ENCODE assay signal across 8 cellular contexts in genomic region chr3:169813757-169814517, GRCh38. TPM values are rescaled to one million over a fixed set of nuclear protein-coding genes. Genes with fewer than 3 reads are reported as not detected.
DNase-seq lines count a peak whose midpoint lies in the region; ATAC-seq and TF ChIP-seq lines count a peak whose summit lies in the region.

No MANE protein-coding gene starts in this region.

- H3K4me1 Mint-ChIP-seq in nephron = peaks cover 9% of the 10 kb centered on the region

- H3K9me3 ChIP-seq in tibial artery = peaks cover 0 to 7% (median 0%) of the 10 kb centered on the region in 3 donors

- H3K27ac ChIP-seq in dorsolateral prefrontal cortex = no peak overlapping the region
- H3K27ac ChIP-seq in tibial artery = no peak overlapping the region

- intact Hi-C loops in dorsolateral prefrontal cortex (cut with DNase I) (loop anchor here (2.0 to 10.0 kb wide), 4 partner anchors 37 to 153 kb away; partner anchors contain the start of genes SEC62 (in 2 of the 2), ACTRT3 (in 1 of the 2) and TERC (in 1 of the 2)), tibial artery (cut with DNase I; ENCODE audit: low total_unique reads) (no loop called here)

- peaks cover 0 to 30% (median 10%) of the 10 kb centered on the region in 4 donors for H3K4me1 ChIP-seq in tibial artery

- ATAC-seq in HG02623 (IDR thresholded peaks at IDR 0.05; ENCODE audit: unreplicated experiment) = peak; percentile 85

- H3K9me3 Mint-ChIP-seq in nephron = peaks cover 16% of the 10 kb centered on the region

- H3K36me3 ChIP-seq in tibial artery = no peaks in the 10 kb centered on the region

- peak overlapping the region; percentile 67 to 94 (median 80) for H3K4me3 Mint-ChIP-seq in nephron

- peak; percentile 78 for TF ChIP-seq CTCF in GM13977 (IDR thresholded peaks at IDR 0.05; ENCODE audit: extremely low read depth, insufficient read depth, missing control alignments)
- peak in 13 of 56 donors; percentile 7 to 33 (median 18) for TF ChIP-seq CTCF in dorsolateral prefrontal cortex (IDR thresholded peaks at IDR 0.05 in 54 of 56, conservative IDR thresholded peaks at IDR 0.05 in 2 of 56; ENCODE audit: low read depth in 1 of 56, partially characterized antibody in 56 of 56)
- no peak for TF ChIP-seq CTCF in nephron (IDR thresholded peaks at IDR 0.05; ENCODE audit: unreplicated experiment in 3 of 3)
- no peak for TF ChIP-seq CTCF in tibial artery (IDR thresholded peaks at IDR 0.05)

- peak; percentile 76 for DNase-seq in GM13977 (ENCODE audit: low spot score)
- peak; percentile 88 for DNase-seq in NCI-H146 (lab: John Stamatoyannopoulos, UW)
- DNase-seq in activated CD4-positive, alpha-beta T cell treated with anti-CD3 and anti-CD28 coated beads for 1 hour = peak; percentile 53
- no peak for DNase-seq in dorsolateral prefrontal cortex
- DNase-seq in tibial artery = no peak
- no peak for DNase-seq in mucosa of gallbladder (ENCODE audit: low spot score)

- H3K27me3 Mint-ChIP-seq in nephron (ENCODE audit: low read depth) = no peaks in the 10 kb centered on the region

- H3K27me3 ChIP-seq in dorsolateral prefrontal cortex (no peaks in the 10 kb centered on the region), tibial artery (no peaks in the 10 kb centered on the region)

- H3K36me3 Mint-ChIP-seq in nephron (ENCODE audit: low read depth) = no peaks in the 10 kb centered on the region

- in situ Hi-C loops in GM13977 (cut with MboI; ENCODE audit: low pct_unique_long_range_greater_than_20kb, low sequenced_read_pairs, unreplicated experiment) = no loop called here

- H3K27ac Mint-ChIP-seq in nephron = peak overlapping the region in 1 of 3 experiments; percentile 55

- H3K4me3 ChIP-seq in dorsolateral prefrontal cortex (peak overlapping the region; percentile 24 to 87 (median 73)), tibial artery (peak overlapping the region; percentile 64 to 72)

RNA-seq across cellular contexts. Expression of gene LRRC34, which starts 1.2 kb away (rescaled TPM):
- total RNA-seq in dorsolateral prefrontal cortex (10 to 100 TPM in 85 of 120 experiments, 1 to 10 TPM in 35; 4.9 to 20.1 (median 11.4) TPM), mucosa of gallbladder (2.3 TPM)

RNA-seq across cellular contexts. Expression of gene LRRIQ4, which starts 1.3 kb away (rescaled TPM):
- total RNA-seq in dorsolateral prefrontal cortex = 1 to 10 TPM in 17 of 120 experiments, under 1 TPM in 83, not detected in 20; 0.23 to 1.8 (median 0.58) TPM
- not detected for total RNA-seq in mucosa of gallbladder

RNA-seq across cellular contexts. Expression of gene MYNN, which starts 40.7 kb away (rescaled TPM):
- total RNA-seq in dorsolateral prefrontal cortex (10 to 100 TPM in 118 of 120 experiments, 1 to 10 TPM in 2; 9.5 to 20.4 (median 13.4) TPM), mucosa of gallbladder (14.0 TPM)

RNA-seq across cellular contexts. Expression of gene ACTRT3, which starts 44.6 kb away (rescaled TPM):
- total RNA-seq in dorsolateral prefrontal cortex = 10 to 100 TPM in 3 of 120 experiments, 1 to 10 TPM in 111, under 1 TPM in 6; 0.67 to 18.0 (median 2.1) TPM
- total RNA-seq in mucosa of gallbladder = 1.6 TPM

RNA-seq across cellular contexts. Expression of gene TERC, which starts 49.1 kb away (rescaled TPM):
- total RNA-seq in dorsolateral prefrontal cortex = 10 to 100 TPM in 10 of 120 experiments, 1 to 10 TPM in 68, not detected in 42; 1.6 to 15.3 (median 4.5) TPM
- total RNA-seq in mucosa of gallbladder = 3.5 TPM

Comparison
In these comparisons a context has a peak if more than half of its experiments do, and no peak if none do; other contexts are left out.
1. DNase-seq: peak in GM13977 (single experiment), NCI-H146 (single experiment) and activated CD4-positive, alpha-beta T cell treated with anti-CD3 and anti-CD28 coated beads for 1 hour (single experiment); none in dorsolateral prefrontal cortex (0 of 10), tibial artery (0 of 2) and mucosa of gallbladder (single experiment).